10 cellular contexts compared by ENCODE assay signal in the genomic region with DNA sequence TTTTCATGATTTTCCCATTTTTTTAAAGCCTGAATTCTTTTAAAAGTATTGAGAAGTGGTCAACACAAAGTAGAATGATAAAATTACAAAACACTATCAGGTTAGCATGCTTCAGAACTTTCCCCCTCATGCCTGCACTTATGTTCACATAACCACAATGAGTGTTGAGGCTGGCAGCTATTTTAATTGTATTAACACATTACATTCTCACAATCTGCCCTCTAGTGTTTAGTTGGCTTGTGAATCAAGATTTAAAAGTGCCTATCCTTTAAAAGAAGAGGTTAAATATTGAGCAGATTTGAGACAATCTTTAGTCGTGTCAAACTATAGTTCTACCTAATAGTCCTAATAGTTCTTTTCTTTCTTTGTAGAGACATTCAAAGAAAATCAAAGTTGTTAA.
DNase-seq lines count a peak whose midpoint lies in the region; ATAC-seq and TF ChIP-seq lines count a peak whose summit lies in the region.
"Had no signal": no experiment of that assay in that cellular context is flagged by ENCODE, and none has a peak within 500 bp of the region (broad histone marks: within the 10 kb centered on the region; RNA-seq: fewer than 3 reads in every experiment).

No MANE protein-coding gene starts in this region.

- H3K9me2 ChIP-seq in GM23248 (ENCODE audit: insufficient read depth) (no peaks in the 10 kb centered on the region), SK-N-SH (no peaks in the 10 kb centered on the region)

- H3K4me1 ChIP-seq in GM23248 (ENCODE audit: insufficient read depth) = peaks cover 25% of the 10 kb centered on the region
- H3K4me1 ChIP-seq in SK-N-SH (ENCODE audit: control insufficient read depth in 1 of 2, insufficient read depth in 2 of 2, low read depth in 1 of 2, low read length in 1 of 2) = 0 out of 4 replicates have a peak, but pooled peaks cover 0 to 4% of the 10 kb centered on the region in 2 experiments

- peaks cover 36% of the 10 kb centered on the region for H3F3A ChIP-seq in GM23248 (ENCODE audit: insufficient read depth)
- peaks cover 15% of the 10 kb centered on the region for H3F3A ChIP-seq in SK-N-SH (replicated peaks; ENCODE audit: insufficient read depth)

- in situ Hi-C loops in GM23248 (cut with MboI) = no loop called here

- WGBS in GM23248 (ENCODE audit: low coverage in 1 of 2, low lambda C conversion rate in 2 of 2, missing lambda C conversion rate in 2 of 2), 2 experiments = 5 to 14% methylated on average over 1 of the region's 1 CpG
- 81% methylated on average over 1 of the region's 1 CpG for WGBS in SK-N-SH (ENCODE audit: low lambda C conversion rate)

- H3K4me2 ChIP-seq in GM23248 (ENCODE audit: unreplicated experiment) (no peak overlapping the region), SK-N-SH (no peak overlapping the region)

- H3K9me3 ChIP-seq in GM23248 (ENCODE audit: low read depth) (no peaks in the 10 kb centered on the region), SK-N-SH (no peaks in the 10 kb centered on the region)

- H3K9ac ChIP-seq in GM23248 (0 out of 2 replicates have a peak overlapping the region, but pooled peaks have one; percentile 8), SK-N-SH (no peak overlapping the region)

- TF ChIP-seq EP300 in SK-N-SH (IDR thresholded peaks at IDR 0.05; ENCODE audit: borderline replicate concordance in 1 of 2, low read depth in 1 of 2, low read length in 1 of 2) = no peak

- H3K27ac ChIP-seq in GM23248 = peak overlapping the region; percentile 75
- no peak overlapping the region for H3K27ac ChIP-seq in SK-N-SH (ENCODE audit: low read depth in 2 of 2, low read length in 1 of 2)

- H4K20me1 ChIP-seq in GM23248 (ENCODE audit: insufficient read depth) (no peaks in the 10 kb centered on the region), SK-N-SH (ENCODE audit: insufficient read depth) (no peaks in the 10 kb centered on the region)

- peak; percentile 38; the same call in 1 of the 2 replicates for TF ChIP-seq RAD21 in SK-N-SH (IDR thresholded peaks at IDR 0.05; ENCODE audit: low read length)

- CTCF ChIA-PET in AG04449 (lab: Yijun Ruan, JAX) (interaction anchor here (0.6 to 4.8 kb wide), 20 partner anchors 12 to 264 kb away, joined by 3 to 23 read pairs (median 3); no protein-coding TSS in a partner anchor), SK-N-SH (lab: Yijun Ruan, JAX) (interaction anchor here (1.0 to 1.5 kb wide), 3 partner anchors 16 to 232 kb away, joined by 3 to 6 read pairs (median 3); no protein-coding TSS in a partner anchor)

- H3K36me3 ChIP-seq in GM23248 (ENCODE audit: low read depth) (0 out of 2 replicates have a peak, but pooled peaks cover 4% of the 10 kb centered on the region), SK-N-SH (replicated peaks in 1 of 2; ENCODE audit: control insufficient read depth in 1 of 2, insufficient read depth in 2 of 2, low read length in 1 of 2) (peaks cover 0 to 3% of the 10 kb centered on the region in 2 experiments)

- TF ChIP-seq CTCF in AG04449 (IDR thresholded peaks at IDR 0.05; ENCODE audit: insufficient read depth, low read length, missing control alignments) (peak; percentile 27), SK-N-SH (IDR thresholded peaks at IDR 0.05) (peak; percentile 39), foreskin fibroblast (IDR thresholded peaks at IDR 0.05; ENCODE audit: low read depth, low read length) (peak; percentile 12)

- H3K4me3 ChIP-seq in AG04449 (ENCODE audit: low read depth, low read length) (no peak overlapping the region), GM23248 (no peak overlapping the region), SK-N-SH (ENCODE audit: low read depth in 2 of 2, low read length in 1 of 2) (no peak overlapping the region), foreskin fibroblast (ENCODE audit: low read depth in 1 of 2, low read length in 2 of 2) (no peak overlapping the region)

- POLR2A ChIA-PET in AG04449 (lab: Yijun Ruan, JAX) (no interaction called here), SK-N-SH (lab: Yijun Ruan, JAX) (no interaction called here)

- ATAC-seq in GM19328 (IDR thresholded peaks at IDR 0.05; ENCODE audit: unreplicated experiment) = no peak
- ATAC-seq: activated CD4-positive, CD25-positive, alpha-beta regulatory T cell treated with anti-CD3 and anti-CD28 coated beads, Interleukin-2, amount 50 U/mL, for 24 hours had no signal

- no peaks in the 10 kb centered on the region for H3K27me3 ChIP-seq in GM23248 (replicated peaks; ENCODE audit: insufficient read depth)
- H3K27me3 ChIP-seq in SK-N-SH (ENCODE audit: insufficient read depth) = no peaks in the 10 kb centered on the region

- no peak for DNase-seq in AG04449 (ENCODE audit: low read depth, low spot score)
- DNase-seq in GM23248 = peak; percentile 63
- DNase-seq in SK-N-SH = no peak
- no peak for DNase-seq in foreskin fibroblast
- DNase-seq in DMS153 treated with DMSO at 0.1 percent for 48 hours (lab: John Stamatoyannopoulos, UW; ENCODE audit: unreplicated experiment) = no peak
- no peak for DNase-seq in NCI-H526 treated with DMSO at 0.1 percent for 48 hours (lab: John Stamatoyannopoulos, UW)
- DNase-seq in activated effector memory CD4-positive, alpha-beta T cell treated with Interleukin-2 at 50 U/mL for 16 hours = no peak
- DNase-seq: effector memory CD4-positive, alpha-beta T cell had no signal

- no peaks in the 10 kb centered on the region for H3K79me2 ChIP-seq in GM23248 (ENCODE audit: insufficient read depth)
- no peaks in the 10 kb centered on the region for H3K79me2 ChIP-seq in SK-N-SH (ENCODE audit: insufficient read depth)

- no peak overlapping the region for H2AFZ ChIP-seq in GM23248
- H2AFZ ChIP-seq in SK-N-SH (ENCODE audit: low read depth) = no peak overlapping the region

TF ChIP-seq in SK-N-SH, 30 proteins besides CTCF, POLR2A, EP300 and RAD21:
- TF ChIP-seq, protein P1, sequence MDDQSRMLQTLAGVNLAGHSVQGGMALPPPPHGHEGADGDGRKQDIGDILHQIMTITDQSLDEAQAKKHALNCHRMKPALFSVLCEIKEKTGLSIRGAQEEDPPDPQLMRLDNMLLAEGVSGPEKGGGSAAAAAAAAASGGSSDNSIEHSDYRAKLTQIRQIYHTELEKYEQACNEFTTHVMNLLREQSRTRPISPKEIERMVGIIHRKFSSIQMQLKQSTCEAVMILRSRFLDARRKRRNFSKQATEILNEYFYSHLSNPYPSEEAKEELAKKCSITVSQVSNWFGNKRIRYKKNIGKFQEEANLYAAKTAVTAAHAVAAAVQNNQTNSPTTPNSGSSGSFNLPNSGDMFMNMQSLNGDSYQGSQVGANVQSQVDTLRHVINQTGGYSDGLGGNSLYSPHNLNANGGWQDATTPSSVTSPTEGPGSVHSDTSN (IDR thresholded peaks at IDR 0.05) = no peak
- peak; percentile 14; the same call in 1 of the 2 replicates for TF ChIP-seq SMC3 (IDR thresholded peaks at IDR 0.05; ENCODE audit: low read depth, low read length)
